Comparison of ENCODE assay signal across 8 cellular contexts in genomic region chr11:57657290-57658022, GRCh38. TPM values are rescaled to one million over a fixed set of nuclear protein-coding genes. Genes with fewer than 3 reads are reported as not detected.
DNase-seq lines count a peak whose midpoint lies in the region; ATAC-seq and TF ChIP-seq lines count a peak whose summit lies in the region.

TSS of gene CLP1 (plus strand) at chr11:57657762. CDS start at chr11:57659477, 1,715 bp downstream.

- peaks cover 17% of the 10 kb centered on the region for H3K4me1 Mint-ChIP-seq in progenitor cell of endocrine pancreas (ENCODE audit: low read depth)

- H3K4me1 ChIP-seq in urinary bladder (ENCODE audit: insufficient read depth) = no peaks in the 10 kb centered on the region

- under 1% methylated on average over 45 of the region's 45 CpGs for WGBS in urinary bladder

- peak within 1 kb of the TSS; percentile 65 for H3K4me3 ChIP-seq in urinary bladder (ENCODE audit: low read depth, low read length)

- H3K27ac Mint-ChIP-seq in progenitor cell of endocrine pancreas = peak within 1 kb of the TSS; percentile 95

- intact Hi-C loops in T-helper 1 cell treated with Interleukin-12 subunit alpha and Interleukin-12 subunit beta and Interleukin-4 antibody, amounts not matched to agents 30 ng/mL and 1 ng/mL, for 36 hours (cut with micrococcal nuclease) = loop anchor here (1.0 to 10.0 kb wide), 13 partner anchors 8 to 1897 kb away; partner anchors contain the start of genes MED19, SELENOH, SSRP1 and TIMM10
- intact Hi-C loops in left cardiac atrium (cut with DNase I) = no loop called here

- peak within 1 kb of the TSS; percentile 79 for H3K27ac ChIP-seq in urinary bladder (ENCODE audit: low read depth)

- DNase-seq in GM13976 (ENCODE audit: low spot score) = peak; percentile 96
- peak; percentile 96 for DNase-seq in NCI-H146 treated with DMSO at 0.1 percent for 48 hours (lab: John Stamatoyannopoulos, UW; ENCODE audit: unreplicated experiment)
- DNase-seq in amniotic stem cell (lab: John Stamatoyannopoulos, UW) = peak; percentile 99
- peak; percentile 100 for DNase-seq in left cardiac atrium
- DNase-seq in progenitor cell of endocrine pancreas (ENCODE audit: low spot score, unreplicated experiment) = peak; percentile 96

- no peaks in the 10 kb centered on the region for H3K9me3 Mint-ChIP-seq in progenitor cell of endocrine pancreas (ENCODE audit: low read depth)

- H3K4me3 Mint-ChIP-seq in progenitor cell of endocrine pancreas (ENCODE audit: low read depth) = peak within 1 kb of the TSS; percentile 99

- TF ChIP-seq CTCF in GM13976 (IDR thresholded peaks at IDR 0.05; ENCODE audit: borderline replicate concordance, control extremely low read depth, extremely low read depth, insufficient read depth, missing control alignments) (no peak), progenitor cell of endocrine pancreas (IDR thresholded peaks at IDR 0.05; ENCODE audit: unreplicated experiment) (no peak)

- peaks cover 11% of the 10 kb centered on the region for H3K36me3 Mint-ChIP-seq in progenitor cell of endocrine pancreas (ENCODE audit: insufficient read depth)

- peaks cover 3% of the 10 kb centered on the region for H3K27me3 Mint-ChIP-seq in progenitor cell of endocrine pancreas

- ATAC-seq in HG02870 (IDR thresholded peaks at IDR 0.05; ENCODE audit: unreplicated experiment) (peak; percentile 99), left cardiac atrium (peak; percentile 98 to 100)

- peaks cover 5% of the 10 kb centered on the region for H3K36me3 ChIP-seq in urinary bladder (ENCODE audit: insufficient read depth)

- in situ Hi-C loops in GM13976 (cut with MboI; ENCODE audit: low sequenced_read_pairs, unreplicated experiment) = loop anchor here (25.0 kb wide), 2 partner anchors 155 to 855 kb away; partner anchors contain the start of gene OR5B21

RNA-seq across cellular contexts. Expression of gene CLP1, which starts in this region (rescaled TPM):
- 19.5 and 19.9 TPM in 2 replicates for total RNA-seq in T-helper 1 cell treated with Interleukin-12 subunit alpha and Interleukin-12 subunit beta and Interleukin-4 antibody, amounts not matched to agents 30 ng/mL and 1 ng/mL, for 36 hours
- total RNA-seq in left cardiac atrium = 1 to 10 TPM; 6.9 to 8.5 TPM
- 22.0 and 22.2 TPM in 2 replicates for total RNA-seq in progenitor cell of endocrine pancreas
- total RNA-seq in urinary bladder = 14.1 TPM
- 12.7 TPM for polyA plus RNA-seq in urinary bladder

Comparison
In these comparisons a context has a peak if more than half of its experiments do, and no peak if none do; other contexts are left out.
1. Peak in every context shown above with its lines: DNase-seq, ATAC-seq, H3K4me3 ChIP-seq and H3K27ac ChIP-seq.